Comparison of ENCODE assay signal across 8 cellular contexts in genomic region chr2:191150121-191150450, GRCh38. TPM values are rescaled to one million over a fixed set of nuclear protein-coding genes. Genes with fewer than 3 reads are reported as not detected.
DNase-seq lines count a peak whose midpoint lies in the region; ATAC-seq and TF ChIP-seq lines count a peak whose summit lies in the region.

No MANE protein-coding gene starts in this region.

- H3K4me3 Mint-ChIP-seq in activated CD4-positive, alpha-beta T cell treated with anti-CD3 and anti-CD28 coated beads for 36 hours, result peak overlapping the region; percentile 93
- peak overlapping the region; percentile 95 for H3K4me3 Mint-ChIP-seq in activated T-helper 2 cell treated with anti-CD3 and anti-CD28 coated beads, Interferon-gamma antibody, Interleukin-2, Interleukin-4, amounts not matched to agents 10 μg/mL and 5 μg/mL and 100 μg/mL, durations not matched to agents 14 hours and 24 hours and 36 hours (ENCODE audit: low read depth)

- H3K9me3 Mint-ChIP-seq in activated CD4-positive, alpha-beta T cell treated with anti-CD3 and anti-CD28 coated beads for 36 hours (ENCODE audit: low read depth), result no peaks in the 10 kb centered on the region
- no peaks in the 10 kb centered on the region for H3K9me3 Mint-ChIP-seq in activated T-helper 2 cell treated with anti-CD3 and anti-CD28 coated beads, Interferon-gamma antibody, Interleukin-2, Interleukin-4, amounts not matched to agents 10 μg/mL and 5 μg/mL and 100 μg/mL, durations not matched to agents 14 hours and 24 hours and 36 hours

- H3K36me3 ChIP-seq in kidney epithelial cell (ENCODE audit: control insufficient read depth, insufficient read depth, low read length) (no peaks in the 10 kb centered on the region), transverse colon (no peaks in the 10 kb centered on the region)

- no peak for TF ChIP-seq POLR2A in transverse colon (IDR thresholded peaks at IDR 0.05)

- H3K27ac ChIP-seq in transverse colon, result peak overlapping the region; percentile 47 to 79 (median 58)

- DNase-seq in activated CD4-positive, alpha-beta T cell treated with anti-CD3 and anti-CD28 coated beads for 36 hours, result no peak
- DNase-seq in activated CD4-positive, alpha-beta T cell treated with anti-CD3 and anti-CD28 coated beads, Interleukin-2, amount 50 U/mL, for 48 hours, result no peak
- no peak for DNase-seq in activated T-helper 2 cell treated with anti-CD3 and anti-CD28 coated beads, Interferon-gamma antibody, Interleukin-2, Interleukin-4, amounts not matched to agents 10 μg/mL and 5 μg/mL and 100 μg/mL, durations not matched to agents 14 hours and 24 hours and 36 hours (ENCODE audit: low spot score)
- DNase-seq in kidney epithelial cell (ENCODE audit: low read depth), result no peak
- DNase-seq in transverse colon, result no peak
- no peak for DNase-seq in NCI-H1048 (lab: John Stamatoyannopoulos, UW)
- no peak for DNase-seq in stimulated activated CD4-positive, alpha-beta T cell treated with anti-CD3 and anti-CD28 coated beads, Interleukin-4, amount 100 ng/mL, for 24 hours

- no peaks in the 10 kb centered on the region for H3K9me3 ChIP-seq in transverse colon

- H3K36me3 Mint-ChIP-seq in activated CD4-positive, alpha-beta T cell treated with anti-CD3 and anti-CD28 coated beads for 36 hours (ENCODE audit: low read depth), result peaks cover 30% of the 10 kb centered on the region
- H3K36me3 Mint-ChIP-seq in activated T-helper 2 cell treated with anti-CD3 and anti-CD28 coated beads, Interferon-gamma antibody, Interleukin-2, Interleukin-4, amounts not matched to agents 10 μg/mL and 5 μg/mL and 100 μg/mL, durations not matched to agents 14 hours and 24 hours and 36 hours (ENCODE audit: low read depth), result peaks cover 46% of the 10 kb centered on the region

- H3K4me3 ChIP-seq in kidney epithelial cell (ENCODE audit: low read depth, low read length) (peak overlapping the region; percentile 47), transverse colon (peak overlapping the region in 3 of 4 donors; percentile 41 to 67 (median 44))

- no peaks in the 10 kb centered on the region for H3K27me3 ChIP-seq in kidney epithelial cell (ENCODE audit: control insufficient read depth, insufficient read depth, low read length)
- H3K27me3 ChIP-seq in transverse colon, result no peaks in the 10 kb centered on the region

- peak; percentile 1 for ATAC-seq in activated CD4-positive, alpha-beta T cell treated with anti-CD3 and anti-CD28 coated beads for 36 hours
- ATAC-seq in HG03045 (IDR thresholded peaks at IDR 0.05; ENCODE audit: unreplicated experiment), result peak; percentile 34

- TF ChIP-seq CTCF in kidney epithelial cell (IDR thresholded peaks at IDR 0.05; ENCODE audit: insufficient read depth, low read length, poor library complexity, severe bottlenecking) (no peak), transverse colon (IDR thresholded peaks at IDR 0.05) (no peak)

- H3K4me1 Mint-ChIP-seq in activated CD4-positive, alpha-beta T cell treated with anti-CD3 and anti-CD28 coated beads for 36 hours, result peaks cover 65% of the 10 kb centered on the region
- peaks cover 66% of the 10 kb centered on the region for H3K4me1 Mint-ChIP-seq in activated T-helper 2 cell treated with anti-CD3 and anti-CD28 coated beads, Interferon-gamma antibody, Interleukin-2, Interleukin-4, amounts not matched to agents 10 μg/mL and 5 μg/mL and 100 μg/mL, durations not matched to agents 14 hours and 24 hours and 36 hours (ENCODE audit: low read depth)

- in situ Hi-C loops in transverse colon (cut with MboI; ENCODE audit: low pct_ligation_motif_present in 1 of 4, low pct_unique_long_range_greater_than_20kb in 1 of 4, low sequenced_read_pairs in 3 of 4), result loop anchor here in 3 of 4 donors (10.0 to 25.0 kb wide), 4 partner anchors 95 to 537 kb away; partner anchors contain the start of gene NABP1 (in 1 of the 3)

- intact Hi-C loops in activated CD4-positive, alpha-beta T cell treated with anti-CD3 and anti-CD28 coated beads for 36 hours (cut with DNase I, micrococcal nuclease), result loop anchor here (1.0 to 5.0 kb wide), 3 partner anchors 27 to 308 kb away; no protein-coding TSS in a partner anchor
- intact Hi-C loops in activated T-helper 2 cell treated with anti-CD3 and anti-CD28 coated beads, Interferon-gamma antibody, Interleukin-2, Interleukin-4, amounts not matched to agents 10 μg/mL and 5 μg/mL and 100 μg/mL, durations not matched to agents 14 hours and 24 hours and 36 hours (cut with micrococcal nuclease), result loop anchor here (1.0 to 5.0 kb wide), 6 partner anchors 127 to 1708 kb away; partner anchors contain the start of genes GLS, NEMP2 and WDR75
- intact Hi-C loops in transverse colon (cut with DNase I; ENCODE audit: low total_unique reads), result no loop called here

- POLR2A ChIA-PET in activated CD4-positive, alpha-beta T cell treated with anti-CD3 and anti-CD28 coated beads for 36 hours (lab: Charles Lee), result interaction anchor here (0.7 to 1.3 kb wide), 2 partner anchors 35 to 130 kb away, joined by 3 to 9 read pairs; no protein-coding TSS in a partner anchor

- no peaks in the 10 kb centered on the region for H3K27me3 Mint-ChIP-seq in activated CD4-positive, alpha-beta T cell treated with anti-CD3 and anti-CD28 coated beads for 36 hours
- no peaks in the 10 kb centered on the region for H3K27me3 Mint-ChIP-seq in activated T-helper 2 cell treated with anti-CD3 and anti-CD28 coated beads, Interferon-gamma antibody, Interleukin-2, Interleukin-4, amounts not matched to agents 10 μg/mL and 5 μg/mL and 100 μg/mL, durations not matched to agents 14 hours and 24 hours and 36 hours (ENCODE audit: low read depth)

- no peak for TF ChIP-seq EP300 in transverse colon (IDR thresholded peaks at IDR 0.05; ENCODE audit: low read depth)

- WGBS in transverse colon (ENCODE audit: low coverage in 1 of 2), 2 donors, result 34 to 72% methylated on average over 3 to 6 of the region's 6 CpGs

- peak overlapping the region; percentile 96 for H3K27ac Mint-ChIP-seq in activated CD4-positive, alpha-beta T cell treated with anti-CD3 and anti-CD28 coated beads for 36 hours
- peak overlapping the region; percentile 96 for H3K27ac Mint-ChIP-seq in activated T-helper 2 cell treated with anti-CD3 and anti-CD28 coated beads, Interferon-gamma antibody, Interleukin-2, Interleukin-4, amounts not matched to agents 10 μg/mL and 5 μg/mL and 100 μg/mL, durations not matched to agents 14 hours and 24 hours and 36 hours

- CTCF ChIA-PET in activated CD4-positive, alpha-beta T cell treated with anti-CD3 and anti-CD28 coated beads for 36 hours (lab: Charles Lee), result interaction anchor here (0.7 to 10.3 kb wide), 10 partner anchors 16 to 372 kb away, joined by 3 to 90 read pairs (median 5); no protein-coding TSS in a partner anchor

- H3K4me1 ChIP-seq in transverse colon, result peaks cover 0 to 15% (median 3%) of the 10 kb centered on the region in 4 donors

RNA-seq across cellular contexts. Expression of gene STAT4, which starts 0.7 kb away (rescaled TPM):
- 10 to 100 TPM; 48.8 to 59.5 TPM for total RNA-seq in activated CD4-positive, alpha-beta T cell treated with anti-CD3 and anti-CD28 coated beads for 36 hours
- 92.2 and 96.9 TPM in 2 replicates for total RNA-seq in activated T-helper 2 cell treated with anti-CD3 and anti-CD28 coated beads, Interferon-gamma antibody, Interleukin-2, Interleukin-4, amounts not matched to agents 10 μg/mL and 5 μg/mL and 100 μg/mL, durations not matched to agents 14 hours and 24 hours and 36 hours
- total RNA-seq in kidney epithelial cell (0.46 and 1.1 TPM in 2 replicates), transverse colon (1 to 10 TPM in 2 of 4 donors, not detected in 2; 3.1 to 9.1 TPM)
